ENCODE assay signal across 20 cellular contexts in genomic region chr5:171432076-171432475, GRCh38. TPM values are rescaled to one million over a fixed set of nuclear protein-coding genes. Genes with fewer than 3 reads are reported as not detected.
"Had no signal": no experiment of that assay in that cellular context is flagged by ENCODE, and none has a peak within 500 bp of the region (broad histone marks: within the 10 kb centered on the region; RNA-seq: fewer than 3 reads in every experiment).

No MANE protein-coding gene starts in this region.

- DNase-seq: cortex of kidney; effector CD8-positive, alpha-beta T cell; hypothalamus; kidney glomerular epithelial cell; occipital lobe; psoas muscle; retina; small intestine; stimulated activated CD4-positive, alpha-beta T cell treated with anti-CD3 and anti-CD28 coated beads, Interleukin-2, amount 100 ng/mL, for 48 hours; stimulated activated naive CD4-positive, alpha-beta T cell treated with Interleukin-2 at 50 U/mL for 16 hours; thyroid gland; upper lobe of left lung had no signal

- H2AFZ ChIP-seq: parathyroid adenoma had no signal

- H3K27ac Mint-ChIP-seq: mesothelial cell of epicardium, nephron had no signal

- H3K27me3 ChIP-seq: dorsolateral prefrontal cortex, heart left ventricle, thyroid gland, upper lobe of left lung, vagina had no signal

- H3K9me3 ChIP-seq: heart left ventricle, psoas muscle, thyroid gland, upper lobe of left lung, vagina had no signal

- H3K27ac ChIP-seq: dorsolateral prefrontal cortex, parathyroid adenoma, psoas muscle, thyroid gland, upper lobe of left lung, vagina had no signal

- H3K36me3 ChIP-seq: heart left ventricle, thyroid gland, upper lobe of left lung, vagina had no signal

- H3K4me1 ChIP-seq: parathyroid adenoma, psoas muscle, thyroid gland, vagina had no signal

- H3K79me2 ChIP-seq: parathyroid adenoma had no signal

- ATAC-seq: esophagus mucosa, heart left ventricle, psoas muscle had no signal

- H3K36me3 Mint-ChIP-seq: mesothelial cell of epicardium had no signal

- H3K9me3 Mint-ChIP-seq: mesothelial cell of epicardium, nephron had no signal

- H3K4me3 ChIP-seq: dorsolateral prefrontal cortex, heart left ventricle, psoas muscle, thyroid gland, upper lobe of left lung, vagina had no signal

RNA-seq across cellular contexts. Expression of gene FGF18, which starts 12.6 kb away (rescaled TPM):
- total RNA-seq: glomerular endothelial cell had no signal
